23 cellular contexts compared by ENCODE assay signal in genomic region chr3:64349531-64349930, GRCh38.
"Had no signal": no experiment of that assay in that cellular context is flagged by ENCODE, and none has a peak within 500 bp of the region (broad histone marks: within the 10 kb centered on the region; RNA-seq: fewer than 3 reads in every experiment).

No MANE protein-coding gene starts in this region.

- H3K4me3 ChIP-seq: mucosa of descending colon, right atrium auricular region, suprapubic skin, transverse colon had no signal

- H3K27me3 Mint-ChIP-seq: dendritic cell treated with granulocyte-macrophage colony-stimulating factor and Interleukin-4, amounts not matched to agents 40 ng/mL and 50 ng/mL, for 4 days; progenitor cell of endocrine pancreas had no signal

- H3K9me3 ChIP-seq: mucosa of descending colon, right atrium auricular region, suprapubic skin, transverse colon had no signal

- DNase-seq: activated CD8-positive, alpha-beta memory T cell treated with anti-CD3 and anti-CD28 coated beads for 24 hours; activated CD8-positive, alpha-beta memory T cell treated with anti-CD3 and anti-CD28 coated beads, Interleukin-2, amount 50 U/mL, for 4 hours; activated T-cell treated with anti-CD3 and anti-CD28 coated beads, Interleukin-2, amount 50 U/mL, for 24 hours; aorta; effector CD4-positive, alpha-beta T cell; foreskin keratinocyte; hippocampal formation; left cardiac atrium; mucosa of descending colon; naive B cell; stimulated activated naive CD8-positive, alpha-beta T cell treated with anti-CD3 and anti-CD28 coated beads, Interleukin-15, amount 100 ng/mL, for 72 hours; T-helper 1 cell; T-helper 9 cell; transverse colon had no signal

- H3K4me3 Mint-ChIP-seq: activated T-cell treated with anti-CD3 and anti-CD28 coated beads, Interleukin-2, amount 50 U/mL, for 24 hours; activated T-helper 17 cell treated with anti-CD3 and anti-CD28 coated beads, Interleukin-2, amount 50 U/mL, for 72 hours; brain; dendritic cell treated with granulocyte-macrophage colony-stimulating factor and Interleukin-4, amounts not matched to agents 40 ng/mL and 50 ng/mL, for 4 days; memory B cell; naive B cell; stimulated activated naive CD8-positive, alpha-beta T cell treated with anti-CD3 and anti-CD28 coated beads, Interleukin-15, amount 100 ng/mL, for 72 hours; WTC11 had no signal

- ATAC-seq: activated naive CD4-positive, alpha-beta T cell treated with anti-CD3 and anti-CD28 coated beads, Interleukin-2, amount 50 U/mL, for 72 hours; activated T-helper 17 cell treated with anti-CD3 and anti-CD28 coated beads, Interleukin-2, amount 50 U/mL, for 72 hours; foreskin keratinocyte; left cardiac atrium; mucosa of descending colon; stimulated activated naive CD8-positive, alpha-beta T cell treated with anti-CD3 and anti-CD28 coated beads, Interleukin-15, amount 100 ng/mL, for 72 hours; WTC11 had no signal

- H3K9me3 Mint-ChIP-seq: activated naive CD4-positive, alpha-beta T cell treated with anti-CD3 and anti-CD28 coated beads, Interleukin-2, amount 50 U/mL, for 72 hours; activated T-cell treated with anti-CD3 and anti-CD28 coated beads, Interleukin-2, amount 50 U/mL, for 24 hours; activated T-helper 17 cell treated with anti-CD3 and anti-CD28 coated beads, Interleukin-2, amount 50 U/mL, for 72 hours; brain; dendritic cell treated with granulocyte-macrophage colony-stimulating factor and Interleukin-4, amounts not matched to agents 40 ng/mL and 50 ng/mL, for 4 days; memory B cell; stimulated activated naive CD8-positive, alpha-beta T cell treated with anti-CD3 and anti-CD28 coated beads, Interleukin-15, amount 100 ng/mL, for 72 hours; WTC11 had no signal

- H3K36me3 Mint-ChIP-seq: activated naive CD4-positive, alpha-beta T cell treated with anti-CD3 and anti-CD28 coated beads, Interleukin-2, amount 50 U/mL, for 72 hours; brain; memory B cell; naive B cell; WTC11 had no signal

- H3K4me1 Mint-ChIP-seq: activated T-helper 17 cell treated with anti-CD3 and anti-CD28 coated beads, Interleukin-2, amount 50 U/mL, for 72 hours; memory B cell; naive B cell had no signal

- H3K27me3 ChIP-seq: foreskin keratinocyte, right atrium auricular region, suprapubic skin, transverse colon had no signal

- H3K27ac Mint-ChIP-seq: activated naive CD4-positive, alpha-beta T cell treated with anti-CD3 and anti-CD28 coated beads, Interleukin-2, amount 50 U/mL, for 72 hours; activated T-cell treated with anti-CD3 and anti-CD28 coated beads, Interleukin-2, amount 50 U/mL, for 24 hours; activated T-helper 17 cell treated with anti-CD3 and anti-CD28 coated beads, Interleukin-2, amount 50 U/mL, for 72 hours; dendritic cell treated with granulocyte-macrophage colony-stimulating factor and Interleukin-4, amounts not matched to agents 40 ng/mL and 50 ng/mL, for 4 days; memory B cell; progenitor cell of endocrine pancreas; stimulated activated naive CD8-positive, alpha-beta T cell treated with anti-CD3 and anti-CD28 coated beads, Interleukin-15, amount 100 ng/mL, for 72 hours; WTC11 had no signal

- H3K36me3 ChIP-seq: right atrium auricular region, suprapubic skin, transverse colon had no signal

- H3K27ac ChIP-seq: foreskin keratinocyte, right atrium auricular region, suprapubic skin had no signal
